ENCODE assay signal across 32 cellular contexts in the genomic region with DNA sequence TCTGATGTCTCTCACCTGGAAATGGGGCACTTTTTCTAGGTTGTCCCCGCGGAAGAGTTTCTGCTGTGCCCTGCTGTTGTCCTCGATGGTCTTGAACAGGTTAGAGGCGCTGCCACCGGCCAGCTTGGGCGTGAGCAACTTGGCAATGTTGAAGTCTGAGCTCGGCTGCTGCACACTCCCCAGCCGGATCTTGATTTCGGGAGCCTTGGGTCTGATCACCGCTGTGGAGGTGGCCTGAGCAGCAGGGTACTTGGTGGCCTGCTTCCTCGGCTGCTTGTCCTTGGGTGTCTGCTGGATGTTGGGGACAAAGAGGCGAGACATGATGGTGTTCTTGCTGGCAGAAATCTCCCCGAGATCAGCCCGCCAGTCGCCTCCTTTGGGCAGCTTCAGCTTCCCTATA. TPM values are rescaled to one million over a fixed set of nuclear protein-coding genes. Genes with fewer than 3 reads are reported as not detected.
"Had no signal": no experiment of that assay in that cellular context is flagged by ENCODE, and none has a peak within 500 bp of the region (broad histone marks: within the 10 kb centered on the region; RNA-seq: fewer than 3 reads in every experiment).

No MANE protein-coding gene starts in this region.

- DNase-seq: activated B cell treated with CpG ODN at 0.5 μM for 24 hours; activated CD4-positive, alpha-beta memory T cell treated with anti-CD3 and anti-CD28 coated beads for 36 hours; activated CD4-positive, alpha-beta T cell treated with anti-CD3 and anti-CD28 coated beads for 1 hour; activated CD4-positive, alpha-beta T cell treated with anti-CD3 and anti-CD28 coated beads, Interleukin-2, amount 10 ng/mL, durations not matched to agents 7 days and 5 days; activated CD8-positive, alpha-beta memory T cell treated with anti-CD3 and anti-CD28 coated beads for 24 hours; activated effector memory CD4-positive, alpha-beta T cell treated with anti-CD3 and anti-CD28 coated beads, Interleukin-2, amount 50 U/mL, for 16 hours; activated naive CD4-positive, alpha-beta T cell treated with Interleukin-2 at 50 U/mL for 16 hours; activated naive CD8-positive, alpha-beta T cell treated with anti-CD3 and anti-CD28 coated beads, Interleukin-2, amount 50 U/mL, for 24 hours; activated T-cell treated with anti-CD3 and anti-CD28 coated beads, Interleukin-2, amount 50 U/mL, for 4 hours; amniotic stem cell; Kasumi-1; NCI-H146; NCI-H187 treated with DMSO at 0.1 percent for 48 hours; NCI-H2107; NCI-H2171 treated with DMSO at 0.1 percent for 48 hours; NCI-H226; NCI-H510A treated with DMSO at 0.1 percent for 48 hours; NCI-H69; NK-92 treated with Interleukin-12 subunit alpha and Interleukin-12 subunit beta, amount 100 ng/mL, for 24 hours; OCI-M1; RPMI8226; T-cell; T-helper 2 cell; T1000 had no signal

- H3K9me3 ChIP-seq: SJSA1 had no signal

- H3K27me3 ChIP-seq: SJSA1 had no signal

- H3K4me3 Mint-ChIP-seq: activated B cell treated with CpG ODN at 0.5 μM for 24 hours; activated CD4-positive, alpha-beta memory T cell treated with anti-CD3 and anti-CD28 coated beads for 36 hours; activated CD4-positive, alpha-beta T cell treated with anti-CD3 and anti-CD28 coated beads, Interleukin-2, amount 10 ng/mL, durations not matched to agents 7 days and 5 days; activated naive CD8-positive, alpha-beta T cell treated with anti-CD3 and anti-CD28 coated beads, Interleukin-2, amount 50 U/mL, for 24 hours; activated T-cell treated with anti-CD3 and anti-CD28 coated beads, Interleukin-2, amount 50 U/mL, for 4 hours; central memory CD8-positive, alpha-beta T cell; T-cell had no signal

- H3K27me3 Mint-ChIP-seq: activated CD4-positive, alpha-beta memory T cell treated with anti-CD3 and anti-CD28 coated beads for 36 hours; activated CD4-positive, alpha-beta T cell treated with anti-CD3 and anti-CD28 coated beads, Interleukin-2, amount 10 ng/mL, durations not matched to agents 7 days and 5 days; activated naive CD8-positive, alpha-beta T cell treated with anti-CD3 and anti-CD28 coated beads, Interleukin-2, amount 50 U/mL, for 24 hours had no signal

- H3K36me3 ChIP-seq: SJSA1 had no signal

- H3K27ac Mint-ChIP-seq: activated B cell treated with CpG ODN at 0.5 μM for 24 hours; activated CD4-positive, alpha-beta memory T cell treated with anti-CD3 and anti-CD28 coated beads for 36 hours; activated CD4-positive, alpha-beta T cell treated with anti-CD3 and anti-CD28 coated beads, Interleukin-2, amount 10 ng/mL, durations not matched to agents 7 days and 5 days; activated naive CD4-positive, alpha-beta T cell treated with anti-CD3 and anti-CD28 coated beads, Interleukin-2, amount 50 U/mL, for 72 hours; activated naive CD8-positive, alpha-beta T cell treated with anti-CD3 and anti-CD28 coated beads, Interleukin-2, amount 50 U/mL, for 24 hours; T-cell had no signal

- H3K27ac ChIP-seq: SJSA1 had no signal

- H3K9me3 Mint-ChIP-seq: activated B cell treated with CpG ODN at 0.5 μM for 24 hours; activated CD4-positive, alpha-beta memory T cell treated with anti-CD3 and anti-CD28 coated beads for 36 hours; activated CD4-positive, alpha-beta T cell treated with anti-CD3 and anti-CD28 coated beads, Interleukin-2, amount 10 ng/mL, durations not matched to agents 7 days and 5 days; activated naive CD4-positive, alpha-beta T cell treated with anti-CD3 and anti-CD28 coated beads, Interleukin-2, amount 50 U/mL, for 72 hours; activated naive CD8-positive, alpha-beta T cell treated with anti-CD3 and anti-CD28 coated beads, Interleukin-2, amount 50 U/mL, for 24 hours; activated T-cell treated with anti-CD3 and anti-CD28 coated beads, Interleukin-2, amount 50 U/mL, for 4 hours; central memory CD8-positive, alpha-beta T cell; T-cell had no signal

- ATAC-seq: activated naive CD4-positive, alpha-beta T cell treated with anti-CD3 and anti-CD28 coated beads, Interleukin-2, amount 50 U/mL, for 72 hours; activated naive CD8-positive, alpha-beta T cell treated with anti-CD3 and anti-CD28 coated beads, Interleukin-2, amount 50 U/mL, for 24 hours; activated T-cell treated with anti-CD3 and anti-CD28 coated beads, Interleukin-2, amount 50 U/mL, for 4 hours; Panc1; Right ventricle myocardium inferior; T-cell had no signal

- H3K4me3 ChIP-seq: SJSA1 had no signal

- FAIRE-seq: astrocyte, TTC549 had no signal

- H3K36me3 Mint-ChIP-seq: activated CD4-positive, alpha-beta memory T cell treated with anti-CD3 and anti-CD28 coated beads for 36 hours; activated naive CD4-positive, alpha-beta T cell treated with anti-CD3 and anti-CD28 coated beads, Interleukin-2, amount 50 U/mL, for 72 hours; brain; T-cell had no signal

- H3K4me1 Mint-ChIP-seq: activated B cell treated with CpG ODN at 0.5 μM for 24 hours; activated CD4-positive, alpha-beta T cell treated with anti-CD3 and anti-CD28 coated beads, Interleukin-2, amount 10 ng/mL, durations not matched to agents 7 days and 5 days; activated naive CD8-positive, alpha-beta T cell treated with anti-CD3 and anti-CD28 coated beads, Interleukin-2, amount 50 U/mL, for 24 hours; central memory CD8-positive, alpha-beta T cell; T-cell had no signal

RNA-seq across cellular contexts. Expression of gene C4orf54, which starts 6.3 kb away (rescaled TPM):
- total RNA-seq: activated B cell treated with CpG ODN at 0.5 μM for 24 hours; activated CD4-positive, alpha-beta memory T cell treated with anti-CD3 and anti-CD28 coated beads for 36 hours; activated CD4-positive, alpha-beta T cell treated with anti-CD3 and anti-CD28 coated beads, Interleukin-2, amount 10 ng/mL, durations not matched to agents 7 days and 5 days; activated naive CD4-positive, alpha-beta T cell treated with anti-CD3 and anti-CD28 coated beads, Interleukin-2, amount 50 U/mL, for 72 hours; activated T-cell treated with anti-CD3 and anti-CD28 coated beads, Interleukin-2, amount 50 U/mL, for 4 hours; astrocyte; T-cell had no signal
